25 cellular contexts compared by ENCODE assay signal in genomic region chr10:108877130-108877529, GRCh38.
DNase-seq lines count a peak whose midpoint lies in the region; ATAC-seq, FAIRE-seq and TF ChIP-seq lines count a peak whose summit lies in the region.
"Had no signal": no experiment of that assay in that cellular context is flagged by ENCODE, and none has a peak within 500 bp of the region (broad histone marks: within the 10 kb centered on the region; RNA-seq: fewer than 3 reads in every experiment).

No MANE protein-coding gene starts in this region.

- no peak overlapping the region for H3K4me3 Mint-ChIP-seq in activated T-cell treated with anti-CD3 and anti-CD28 coated beads, Interleukin-2, amount 50 U/mL, for 72 hours
- H3K4me3 Mint-ChIP-seq: activated naive CD8-positive, alpha-beta T cell treated with anti-CD3 and anti-CD28 coated beads for 36 hours; activated T-helper 1 cell treated with anti-CD3 and anti-CD28 coated beads, Interleukin-12 subunit alpha, Interleukin-12 subunit beta, Interleukin-2, Interleukin-4 antibody, amounts not matched to agents 30 ng/mL and 10 ng/mL and 1 ng/mL, durations not matched to agents 14 hours and 24 hours and 36 hours; dendritic cell treated with granulocyte-macrophage colony-stimulating factor and Interleukin-4, amounts not matched to agents 40 ng/mL and 50 ng/mL, for 4 days; naive B cell had no signal

- peaks cover 0 to 2% of the 10 kb centered on the region in 2 donors for H3K9me3 Mint-ChIP-seq in activated T-cell treated with anti-CD3 and anti-CD28 coated beads, Interleukin-2, amount 50 U/mL, for 72 hours
- H3K9me3 Mint-ChIP-seq: activated T-helper 1 cell treated with anti-CD3 and anti-CD28 coated beads, Interleukin-12 subunit alpha, Interleukin-12 subunit beta, Interleukin-2, Interleukin-4 antibody, amounts not matched to agents 30 ng/mL and 10 ng/mL and 1 ng/mL, durations not matched to agents 14 hours and 24 hours and 36 hours; dendritic cell treated with granulocyte-macrophage colony-stimulating factor and Interleukin-4, amounts not matched to agents 40 ng/mL and 50 ng/mL, for 4 days; naive B cell had no signal

- FAIRE-seq in small intestine (lab: Jason Lieb, UNC): no peak
- FAIRE-seq: D721Med, GM12891 had no signal

- H3K4me1 Mint-ChIP-seq in activated T-cell treated with anti-CD3 and anti-CD28 coated beads, Interleukin-2, amount 50 U/mL, for 72 hours (ENCODE audit: low read depth): no peaks in the 10 kb centered on the region
- H3K4me1 Mint-ChIP-seq: activated naive CD8-positive, alpha-beta T cell treated with anti-CD3 and anti-CD28 coated beads for 36 hours; naive B cell had no signal

- H3K27ac ChIP-seq in hepatocyte (no peak overlapping the region), small intestine (ENCODE audit: low read depth in 1 of 2, low read length in 1 of 2) (no peak overlapping the region)
- H3K27ac ChIP-seq: BLaER1, breast epithelium, epithelial cell of prostate, lower lobe of right lung, ovary, right lobe of liver, tibial nerve had no signal

- no peaks in the 10 kb centered on the region for H3K4me1 ChIP-seq in adipocyte (ENCODE audit: control insufficient read depth, insufficient read depth, low read length)
- peaks cover 8% of the 10 kb centered on the region for H3K4me1 ChIP-seq in hepatocyte (ENCODE audit: insufficient read depth)
- no peaks in the 10 kb centered on the region for H3K4me1 ChIP-seq in small intestine (ENCODE audit: control insufficient read depth in 2 of 2, insufficient read depth in 1 of 2, low read depth in 1 of 2, low read length in 1 of 2)
- H3K4me1 ChIP-seq: BLaER1, breast epithelium, lower lobe of right lung, right lobe of liver, tibial nerve had no signal

- H3K27me3 Mint-ChIP-seq in activated T-cell treated with anti-CD3 and anti-CD28 coated beads, Interleukin-2, amount 50 U/mL, for 72 hours (ENCODE audit: low read depth): no peaks in the 10 kb centered on the region
- H3K27me3 Mint-ChIP-seq: activated naive CD8-positive, alpha-beta T cell treated with anti-CD3 and anti-CD28 coated beads for 36 hours; dendritic cell treated with granulocyte-macrophage colony-stimulating factor and Interleukin-4, amounts not matched to agents 40 ng/mL and 50 ng/mL, for 4 days had no signal

- H2AFZ ChIP-seq in hepatocyte: no peak overlapping the region

- H3K4me3 ChIP-seq in adipocyte (ENCODE audit: low read length) (no peak overlapping the region), hepatocyte (no peak overlapping the region), small intestine (ENCODE audit: low read depth in 1 of 2, low read length in 2 of 2) (no peak overlapping the region)
- H3K4me3 ChIP-seq: BLaER1, breast epithelium, lower lobe of right lung, ovary, right lobe of liver, tibial nerve had no signal

- H3K27ac Mint-ChIP-seq in activated T-cell treated with anti-CD3 and anti-CD28 coated beads, Interleukin-2, amount 50 U/mL, for 72 hours: no peak overlapping the region
- H3K27ac Mint-ChIP-seq: activated naive CD8-positive, alpha-beta T cell treated with anti-CD3 and anti-CD28 coated beads for 36 hours; activated T-helper 1 cell treated with anti-CD3 and anti-CD28 coated beads, Interleukin-12 subunit alpha, Interleukin-12 subunit beta, Interleukin-2, Interleukin-4 antibody, amounts not matched to agents 30 ng/mL and 10 ng/mL and 1 ng/mL, durations not matched to agents 14 hours and 24 hours and 36 hours; dendritic cell treated with granulocyte-macrophage colony-stimulating factor and Interleukin-4, amounts not matched to agents 40 ng/mL and 50 ng/mL, for 4 days; naive B cell had no signal

- peak; percentile 45 for DNase-seq in ELR (ENCODE audit: low read depth)
- peak; percentile 22 for DNase-seq in adipocyte (ENCODE audit: low read depth)
- peak; percentile 50 for DNase-seq in hepatocyte (ENCODE audit: low spot score)
- DNase-seq in small intestine: peak; percentile 4
- DNase-seq in activated T-cell treated with anti-CD3 and anti-CD28 coated beads, Interleukin-2, amount 50 U/mL, for 72 hours: no peak
- DNase-seq in NCI-H2227 (lab: John Stamatoyannopoulos, UW; ENCODE audit: unreplicated experiment): no peak
- DNase-seq: activated naive CD8-positive, alpha-beta T cell treated with anti-CD3 and anti-CD28 coated beads for 36 hours; KG1; lower lobe of right lung; naive B cell; NCI-H2029 treated with DMSO at 0.1 percent for 48 hours; NCI-H510A; ovary; right lobe of liver; RPMI8226; stimulated activated naive CD8-positive, alpha-beta T cell treated with anti-CD3 and anti-CD28 coated beads, Interleukin-15, Interleukin-2, amounts not matched to agents 100 U/mL and 50 U/mL, for 24 hours had no signal

- no peak overlapping the region for H3K9ac ChIP-seq in adipocyte (ENCODE audit: low read length)
- H3K9ac ChIP-seq: BLaER1 had no signal

- peak overlapping the region; percentile 30 for H3K4me2 ChIP-seq in hepatocyte
- H3K4me2 ChIP-seq: BLaER1 had no signal

- TF ChIP-seq CTCF in hepatocyte (IDR thresholded peaks at IDR 0.05; ENCODE audit: poor library complexity): no peak

- no peaks in the 10 kb centered on the region for H3K27me3 ChIP-seq in adipocyte (replicated peaks; ENCODE audit: control insufficient read depth, insufficient read depth, low read length)
- no peaks in the 10 kb centered on the region for H3K27me3 ChIP-seq in hepatocyte
- no peaks in the 10 kb centered on the region for H3K27me3 ChIP-seq in small intestine (ENCODE audit: control insufficient read depth in 2 of 2, insufficient read depth in 2 of 2, low read length in 2 of 2)
- H3K27me3 ChIP-seq: BLaER1, breast epithelium, ovary, right lobe of liver, tibial nerve had no signal

- no peaks in the 10 kb centered on the region for H3K36me3 Mint-ChIP-seq in activated T-cell treated with anti-CD3 and anti-CD28 coated beads, Interleukin-2, amount 50 U/mL, for 72 hours (ENCODE audit: insufficient read depth in 2 of 2)
- H3K36me3 Mint-ChIP-seq: activated naive CD8-positive, alpha-beta T cell treated with anti-CD3 and anti-CD28 coated beads for 36 hours; naive B cell had no signal

- no peaks in the 10 kb centered on the region for H3K79me2 ChIP-seq in hepatocyte

- no peaks in the 10 kb centered on the region for H4K20me1 ChIP-seq in hepatocyte (ENCODE audit: insufficient read depth, poor library complexity, severe bottlenecking)
- H4K20me1 ChIP-seq: BLaER1 had no signal

- H3K36me3 ChIP-seq in adipocyte (ENCODE audit: control insufficient read depth, insufficient read depth, low read length, severe bottlenecking) (no peaks in the 10 kb centered on the region), hepatocyte (replicated peaks; ENCODE audit: insufficient read depth, low read depth) (no peaks in the 10 kb centered on the region), small intestine (ENCODE audit: control insufficient read depth in 2 of 2, insufficient read depth in 2 of 2, low read length in 2 of 2) (no peaks in the 10 kb centered on the region)
- H3K36me3 ChIP-seq: BLaER1, breast epithelium, lower lobe of right lung, ovary, right lobe of liver, tibial nerve had no signal

- no peaks in the 10 kb centered on the region for H3K9me2 ChIP-seq in hepatocyte (replicated peaks; ENCODE audit: insufficient read depth)

- 15% methylated on average over 5 of the region's 5 CpGs for WGBS in hepatocyte (ENCODE audit: low lambda C conversion rate, missing lambda C conversion rate)
- 19 to 35% (median 33%) methylated on average over 5 of the region's 5 CpGs for WGBS in small intestine, 3 donors

- no peak for ATAC-seq in activated T-cell treated with anti-CD3 and anti-CD28 coated beads, Interleukin-2, amount 50 U/mL, for 72 hours (replicated peaks in 1 of 2)
- ATAC-seq in GM21576 (IDR thresholded peaks at IDR 0.05; ENCODE audit: unreplicated experiment): no peak
- ATAC-seq: lower lobe of right lung; stimulated activated naive CD8-positive, alpha-beta T cell treated with anti-CD3 and anti-CD28 coated beads, Interleukin-15, Interleukin-2, amounts not matched to agents 100 U/mL and 50 U/mL, for 24 hours had no signal

- H3K9me3 ChIP-seq in adipocyte (ENCODE audit: control insufficient read depth, low read length): no peaks in the 10 kb centered on the region
- no peaks in the 10 kb centered on the region for H3K9me3 ChIP-seq in hepatocyte (ENCODE audit: low read depth)
- no peaks in the 10 kb centered on the region for H3K9me3 ChIP-seq in small intestine (ENCODE audit: control insufficient read depth, low read depth)
- H3K9me3 ChIP-seq: BLaER1, breast epithelium, lower lobe of right lung, ovary, right lobe of liver, tibial nerve had no signal

Comparison
In these comparisons a context has a peak if more than half of its experiments do, and no peak if none do; other contexts are left out.
1. DNase-seq: peak in ELR (single experiment), adipocyte (single experiment), hepatocyte (single experiment) and small intestine (single experiment); none in activated T-cell treated with anti-CD3 and anti-CD28 coated beads, Interleukin-2, amount 50 U/mL, for 72 hours (0 of 2) and NCI-H2227 (single experiment).